In genomic region chr5:167634432-167634831, GRCh38 we compare ENCODE assay signal across 20 cellular contexts.
A peak's percentile ranks its signal among the peaks of the same experiment; 100 is the strongest.
DNase-seq lines count a peak whose midpoint lies in the region; ATAC-seq, FAIRE-seq and TF ChIP-seq lines count a peak whose summit lies in the region.
"Had no signal": no experiment of that assay in that cellular context is flagged by ENCODE, and none has a peak within 500 bp of the region (broad histone marks: within the 10 kb centered on the region; RNA-seq: fewer than 3 reads in every experiment).

No MANE protein-coding gene starts in this region.

- no peak for ATAC-seq in naive thymus-derived CD4-positive, alpha-beta T cell
- ATAC-seq: CD8-positive, alpha-beta T cell; gastroesophageal sphincter; stimulated activated naive CD8-positive, alpha-beta T cell treated with anti-CD3 and anti-CD28 coated beads, Interleukin-15, Interleukin-2, amounts not matched to agents 100 U/mL and 50 U/mL, for 24 hours had no signal

- H3K27ac Mint-ChIP-seq in chondrocyte (ENCODE audit: unreplicated experiment): no peak overlapping the region
- H3K27ac Mint-ChIP-seq in naive thymus-derived CD4-positive, alpha-beta T cell: no peak overlapping the region
- H3K27ac Mint-ChIP-seq: activated T-helper 2 cell treated with anti-CD3 and anti-CD28 coated beads, Interferon-gamma antibody, Interleukin-2, Interleukin-4, amounts not matched to agents 10 μg/mL and 5 μg/mL and 100 μg/mL, durations not matched to agents 14 hours and 24 hours and 36 hours; CD8-positive, alpha-beta T cell had no signal

- H3K27me3 Mint-ChIP-seq in chondrocyte (ENCODE audit: low read depth): no peaks in the 10 kb centered on the region
- H3K27me3 Mint-ChIP-seq in naive thymus-derived CD4-positive, alpha-beta T cell: peaks cover 0 to 3% (median 0%) of the 10 kb centered on the region in 5 donors

- no peaks in the 10 kb centered on the region for H3K36me3 ChIP-seq in mesodermal cell (ENCODE audit: control insufficient read depth, insufficient read depth, low read length)
- no peaks in the 10 kb centered on the region for H3K36me3 ChIP-seq in naive thymus-derived CD4-positive, alpha-beta T cell (ENCODE audit: control insufficient read depth in 2 of 3, insufficient read depth in 3 of 3, low read length in 3 of 3)
- H3K36me3 ChIP-seq: gastroesophageal sphincter, vagina had no signal

- no peaks in the 10 kb centered on the region for H3K9me3 ChIP-seq in mesodermal cell (ENCODE audit: control insufficient read depth, low read length)
- H3K9me3 ChIP-seq in naive thymus-derived CD4-positive, alpha-beta T cell (ENCODE audit: control insufficient read depth in 2 of 3, low read length in 3 of 3): no peaks in the 10 kb centered on the region
- H3K9me3 ChIP-seq: gastroesophageal sphincter, vagina had no signal

- H3K36me3 Mint-ChIP-seq in chondrocyte (ENCODE audit: low read depth): no peaks in the 10 kb centered on the region
- no peaks in the 10 kb centered on the region for H3K36me3 Mint-ChIP-seq in naive thymus-derived CD4-positive, alpha-beta T cell
- H3K36me3 Mint-ChIP-seq: CD8-positive, alpha-beta T cell; mesothelial cell of epicardium had no signal

- FAIRE-seq in D721Med (lab: Jason Lieb, UNC): peak; percentile 69

- no peak overlapping the region for H3K4me3 ChIP-seq in choroid plexus epithelial cell (ENCODE audit: low read depth, low read length)
- H3K4me3 ChIP-seq in mesodermal cell (ENCODE audit: extremely low read depth, insufficient read depth, low read length, poor library complexity, severe bottlenecking): no peak overlapping the region
- no peak overlapping the region for H3K4me3 ChIP-seq in naive thymus-derived CD4-positive, alpha-beta T cell (ENCODE audit: low read length)
- H3K4me3 ChIP-seq: gastroesophageal sphincter, vagina had no signal

- 71% methylated on average over 1 of the region's 1 CpG; no CpG with 5 or more reads in 1 of the 2 experiments for WGBS in mesodermal cell (ENCODE audit: insufficient coverage in 2 of 2), 2 experiments

- no peak overlapping the region for H3K4me3 Mint-ChIP-seq in chondrocyte (ENCODE audit: unreplicated experiment)
- H3K4me3 Mint-ChIP-seq in naive thymus-derived CD4-positive, alpha-beta T cell: no peak overlapping the region
- H3K4me3 Mint-ChIP-seq: CD8-positive, alpha-beta T cell; mesothelial cell of epicardium had no signal

- peak overlapping the region; percentile 57 for H3K27ac ChIP-seq in mesodermal cell (ENCODE audit: low read depth, low read length, severe bottlenecking)
- no peak overlapping the region for H3K27ac ChIP-seq in naive thymus-derived CD4-positive, alpha-beta T cell (ENCODE audit: low read depth, low read length)
- H3K27ac ChIP-seq: gastroesophageal sphincter, HL-60, vagina, VCaP had no signal

- peaks cover 18% of the 10 kb centered on the region for H3K4me1 Mint-ChIP-seq in chondrocyte (ENCODE audit: low read depth)
- H3K4me1 Mint-ChIP-seq in naive thymus-derived CD4-positive, alpha-beta T cell: no peaks in the 10 kb centered on the region

- DNase-seq in D721Med (ENCODE audit: insufficient read length, low spot score) (no peak), NCI-H226 (peak; percentile 48), choroid plexus epithelial cell (ENCODE audit: low read depth) (peak; percentile 67), chondrocyte (ENCODE audit: low spot score) (no peak), 8988T (no peak), NCI-H2029 (lab: John Stamatoyannopoulos, UW) (no peak)
- DNase-seq in naive thymus-derived CD4-positive, alpha-beta T cell: no peak
- DNase-seq: anterior cingulate cortex; CD8-positive, alpha-beta T cell; Karpas-422; NCI-H1694 treated with DMSO at 0.1 percent for 48 hours; NCI-H524 treated with DMSO at 0.1 percent for 48 hours; stimulated activated naive CD8-positive, alpha-beta T cell treated with anti-CD3 and anti-CD28 coated beads, Interleukin-15, Interleukin-2, amounts not matched to agents 100 U/mL and 50 U/mL, for 24 hours had no signal

- POLR2A ChIA-PET in naive thymus-derived CD4-positive, alpha-beta T cell (lab: Charles Lee): no interaction called here

- CTCF ChIA-PET in naive thymus-derived CD4-positive, alpha-beta T cell (lab: Charles Lee): no interaction called here

- TF ChIP-seq CTCF in D721Med (IDR thresholded peaks at IDR 0.05; ENCODE audit: insufficient read depth, missing control alignments) (no peak), choroid plexus epithelial cell (conservative IDR thresholded peaks at IDR 0.05; ENCODE audit: low read depth, low read length) (no peak), chondrocyte (IDR thresholded peaks at IDR 0.05) (no peak)

- peaks cover 14% of the 10 kb centered on the region for H3K4me1 ChIP-seq in mesodermal cell (ENCODE audit: control insufficient read depth, insufficient read depth, low read length, poor library complexity, severe bottlenecking)
- no peaks in the 10 kb centered on the region for H3K4me1 ChIP-seq in naive thymus-derived CD4-positive, alpha-beta T cell (ENCODE audit: control insufficient read depth in 2 of 2, insufficient read depth in 2 of 2, low read length in 2 of 2)
- H3K4me1 ChIP-seq: gastroesophageal sphincter, vagina had no signal

- intact Hi-C loops in naive thymus-derived CD4-positive, alpha-beta T cell (cut with micrococcal nuclease): no loop called here

- no peaks in the 10 kb centered on the region for H3K9me3 Mint-ChIP-seq in chondrocyte (ENCODE audit: low read depth)
- H3K9me3 Mint-ChIP-seq in naive thymus-derived CD4-positive, alpha-beta T cell: peaks cover 0 to 12% (median 0%) of the 10 kb centered on the region in 11 donors
- H3K9me3 Mint-ChIP-seq: activated T-helper 2 cell treated with anti-CD3 and anti-CD28 coated beads, Interferon-gamma antibody, Interleukin-2, Interleukin-4, amounts not matched to agents 10 μg/mL and 5 μg/mL and 100 μg/mL, durations not matched to agents 14 hours and 24 hours and 36 hours; mesothelial cell of epicardium had no signal

- H3K27me3 ChIP-seq in naive thymus-derived CD4-positive, alpha-beta T cell (ENCODE audit: control insufficient read depth in 2 of 2, insufficient read depth in 2 of 2, low read length in 2 of 2): no peaks in the 10 kb centered on the region
- H3K27me3 ChIP-seq: gastroesophageal sphincter, vagina had no signal

Comparison
In these comparisons a context has a peak if more than half of its experiments do, and no peak if none do; other contexts are left out.
1. DNase-seq: peak in NCI-H226 (single experiment) and choroid plexus epithelial cell (single experiment); none in D721Med (single experiment), chondrocyte (single experiment), naive thymus-derived CD4-positive, alpha-beta T cell (0 of 9), 8988T (single experiment) and NCI-H2029 (single experiment).